ENCODE assay signal across 18 cellular contexts in genomic region chrX:135112743-135113142, GRCh38. TPM values are rescaled to one million over a fixed set of nuclear protein-coding genes. Genes with fewer than 3 reads are reported as not detected.
A peak's percentile ranks its signal among the peaks of the same experiment; 100 is the strongest.
DNase-seq lines count a peak whose midpoint lies in the region; ATAC-seq, FAIRE-seq and TF ChIP-seq lines count a peak whose summit lies in the region.
"Had no signal": no experiment of that assay in that cellular context is flagged by ENCODE, and none has a peak within 500 bp of the region (broad histone marks: within the 10 kb centered on the region; RNA-seq: fewer than 3 reads in every experiment).

No MANE protein-coding gene starts in this region.

- H4K20me1 ChIP-seq in KMS-11 (ENCODE audit: insufficient read depth) (no peaks in the 10 kb centered on the region), H1 (replicated peaks in 1 of 2; ENCODE audit: control insufficient read depth in 1 of 2, insufficient read depth in 2 of 2, low read length in 2 of 2) (no peaks in the 10 kb centered on the region)

- CTCF ChIA-PET in H1 (lab: Charles Lee; ENCODE audit: partially characterized antibody) (interaction anchor here (0.6 to 2.4 kb wide), 10 partner anchors 23 to 363 kb away, joined by 3 to 16 read pairs (median 4); no protein-coding TSS in a partner anchor), GM10248 (lab: Yijun Ruan, JAX) (interaction anchor here (0.8 to 2.2 kb wide), 6 partner anchors 9 to 192 kb away, joined by 3 to 11 read pairs (median 4); no protein-coding TSS in a partner anchor)

- H3K4me3 ChIP-seq in KMS-11 (IDR thresholded peaks at IDR 0.05; ENCODE audit: insufficient read depth, low read depth, low read length), result no peak overlapping the region
- H3K4me3 ChIP-seq in H1 (ENCODE audit: extremely low read depth in 1 of 4, insufficient read depth in 2 of 4, low read depth in 3 of 4, low read length in 4 of 4), result no peak overlapping the region
- H3K4me3 ChIP-seq in neuronal stem cell (ENCODE audit: low read length in 2 of 2), result no peak overlapping the region
- H3K4me3 ChIP-seq: A549, GM12878 had no signal

- H3K14ac ChIP-seq in H1 (ENCODE audit: insufficient read length), result no peak overlapping the region
- H3K14ac ChIP-seq in neuronal stem cell (ENCODE audit: low read length), result no peak overlapping the region

- H2BK20ac ChIP-seq in H1 (ENCODE audit: low read length), result no peak overlapping the region

- no peak for TF ChIP-seq RAD21 in H1 (IDR thresholded peaks at IDR 0.05 in 1 of 2, conservative IDR thresholded peaks at IDR 0.05 in 1 of 2; ENCODE audit: low read depth in 2 of 2, low read length in 2 of 2)

- no peak for TF ChIP-seq EP300 in H1 (IDR thresholded peaks at IDR 0.05; ENCODE audit: borderline replicate concordance in 1 of 2, low read depth in 2 of 2, low read length in 2 of 2)

- H4K91ac ChIP-seq in H1 (replicated peaks; ENCODE audit: insufficient read length, low read length), result no peak overlapping the region
- H4K91ac ChIP-seq in neuronal stem cell (ENCODE audit: low read depth, low read length, poor library complexity), result no peak overlapping the region

- H3K27me3 ChIP-seq in KMS-11 (ENCODE audit: insufficient read depth, low read depth) (no peaks in the 10 kb centered on the region), H1 (replicated peaks in 1 of 4; ENCODE audit: control insufficient read depth in 3 of 4, extremely low read depth in 1 of 4, insufficient read depth in 3 of 4, low read length in 3 of 4) (no peaks in the 10 kb centered on the region), neuronal stem cell (ENCODE audit: control insufficient read depth in 3 of 3, insufficient read depth in 3 of 3, low read depth in 1 of 3, low read length in 3 of 3) (no peaks in the 10 kb centered on the region)

- H2BK15ac ChIP-seq in H1 (ENCODE audit: low read length) (no peak overlapping the region), neuronal stem cell (ENCODE audit: low read length) (no peak overlapping the region)

- no peak overlapping the region for H3K9ac ChIP-seq in KMS-11
- no peak overlapping the region for H3K9ac ChIP-seq in H1 (replicated peaks in 1 of 4; ENCODE audit: extremely low read depth in 1 of 4, low read depth in 3 of 4, low read length in 3 of 4)
- H3K9ac ChIP-seq in neuronal stem cell (ENCODE audit: low read depth, low read length, poor library complexity), result no peak overlapping the region

- no peaks in the 10 kb centered on the region for H3K79me2 ChIP-seq in KMS-11 (ENCODE audit: insufficient read depth, low read depth)
- H3K79me2 ChIP-seq in H1 (ENCODE audit: control insufficient read depth in 1 of 2, insufficient read depth in 2 of 2, low read length in 2 of 2), result no peaks in the 10 kb centered on the region

- H3K27ac ChIP-seq in KMS-11 (no peak overlapping the region), H1 (ENCODE audit: low read depth, low read length) (no peak overlapping the region), neuronal stem cell (replicated peaks; ENCODE audit: low read length) (no peak overlapping the region)
- H3K27ac ChIP-seq: A549 had no signal

- H3K4me2 ChIP-seq in KMS-11, result no peak overlapping the region
- no peak overlapping the region for H3K4me2 ChIP-seq in H1 (ENCODE audit: insufficient read depth in 1 of 2, low read depth in 2 of 2, low read length in 2 of 2)
- no peak overlapping the region for H3K4me2 ChIP-seq in neuronal stem cell (ENCODE audit: insufficient read depth, low read length, poor library complexity, severe bottlenecking)
- H3K4me2 ChIP-seq: A549 had no signal

- H3K4ac ChIP-seq in H1 (replicated peaks; ENCODE audit: insufficient read length, low read depth, low read length), result no peak overlapping the region
- H3K4ac ChIP-seq in neuronal stem cell (ENCODE audit: low read length), result no peak overlapping the region

- H2AFZ ChIP-seq in KMS-11 (ENCODE audit: low read depth) (peak overlapping the region; percentile 36; the same call in 1 of the 2 replicates), H1 (ENCODE audit: low read length) (0 out of 2 replicates have a peak overlapping the region, but pooled peaks have one; percentile 62), neuronal stem cell (ENCODE audit: low read length) (no peak overlapping the region)

- H2BK120ac ChIP-seq in H1 (replicated peaks; ENCODE audit: low read depth, low read length) (no peak overlapping the region), neuronal stem cell (ENCODE audit: low read depth, low read length) (no peak overlapping the region)

- no peaks in the 10 kb centered on the region for H3K79me1 ChIP-seq in H1 (ENCODE audit: low read depth, low read length)
- H3K79me1 ChIP-seq in neuronal stem cell (ENCODE audit: low read depth, low read length), result no peaks in the 10 kb centered on the region

- no peak for TF ChIP-seq CTCF in KMS-11 (conservative IDR thresholded peaks at IDR 0.05; ENCODE audit: low read depth, low read length)
- no peak for TF ChIP-seq CTCF in H1 (IDR thresholded peaks at IDR 0.05; ENCODE audit: control extremely low read depth in 1 of 3, insufficient read depth in 1 of 3, low read depth in 1 of 3, low read length in 3 of 3)
- TF ChIP-seq CTCF in GM10248 (IDR thresholded peaks at IDR 0.05; ENCODE audit: control extremely low read depth, extremely low read depth, low read depth, missing control alignments), result no peak

- 100% methylated on average over 1 of the region's 1 CpG; no CpG with 5 or more reads in 1 of the 2 experiments for WGBS in H1 (ENCODE audit: extremely low coverage in 1 of 2, insufficient coverage in 1 of 2, insufficient read length in 1 of 2, insufficient replicate concordance in 2 of 2, low coverage in 1 of 2, low lambda C conversion rate in 2 of 2, missing lambda C conversion rate in 1 of 2), 2 experiments
- no CpG with 5 or more reads among the region's 1 CpG for WGBS in neuronal stem cell (ENCODE audit: extremely low coverage in 2 of 2, insufficient read length in 2 of 2, insufficient replicate concordance in 1 of 2), 2 donors

- no peak for DNase-seq in H1 (ENCODE audit: low read depth in 1 of 2, low spot score in 2 of 2)
- DNase-seq in neuronal stem cell (ENCODE audit: low spot score), result no peak
- no peak for DNase-seq in AG08395 (ENCODE audit: low spot score)
- no peak for DNase-seq in GM10248 (ENCODE audit: extremely low spot score)
- no peak for DNase-seq in D341Med (ENCODE audit: low spot score)
- DNase-seq: 8988T, C1 segment of cervical spinal cord, COR-L47, DMS153, GOT3, H7 had no signal

- ATAC-seq in GM18907 (IDR thresholded peaks at IDR 0.05; ENCODE audit: unreplicated experiment), result peak; percentile 2

- H4K5ac ChIP-seq in H1 (ENCODE audit: insufficient read length, low read depth, low read length), result no peak overlapping the region

- H3K56ac ChIP-seq in H1 (replicated peaks; ENCODE audit: insufficient read length, low read depth, low read length), result no peak overlapping the region

- H4K8ac ChIP-seq in H1 (ENCODE audit: extremely low read depth, insufficient read depth, low read length) (no peak overlapping the region), neuronal stem cell (ENCODE audit: low read depth, low read length) (peak overlapping the region; percentile 43)

- H3K9me3 ChIP-seq in H1 (ENCODE audit: insufficient read depth in 2 of 2, low read depth in 1 of 2, low read length in 1 of 2) (no peaks in the 10 kb centered on the region), neuronal stem cell (replicated peaks in 1 of 2; ENCODE audit: control insufficient read depth in 2 of 2, insufficient read depth in 1 of 2, low read depth in 1 of 2, low read length in 2 of 2) (no peaks in the 10 kb centered on the region)
- H3K9me3 ChIP-seq: A549 had no signal

- H3K36me3 ChIP-seq in KMS-11 (ENCODE audit: insufficient read depth) (no peaks in the 10 kb centered on the region), H1 (ENCODE audit: control insufficient read depth in 2 of 4, insufficient read depth in 4 of 4, low read length in 3 of 4) (no peaks in the 10 kb centered on the region), neuronal stem cell (replicated peaks in 1 of 2; ENCODE audit: control insufficient read depth in 2 of 2, insufficient read depth in 2 of 2, low read length in 2 of 2) (no peaks in the 10 kb centered on the region)

- H3K4me1 ChIP-seq in KMS-11 (ENCODE audit: low read depth, poor library complexity, severe bottlenecking) (no peaks in the 10 kb centered on the region), H1 (replicated peaks in 1 of 4; ENCODE audit: control insufficient read depth in 3 of 4, insufficient read depth in 4 of 4, low read length in 3 of 4) (no peaks in the 10 kb centered on the region), neuronal stem cell (ENCODE audit: control insufficient read depth in 2 of 2, insufficient read depth in 1 of 2, low read depth in 1 of 2, low read length in 2 of 2) (no peaks in the 10 kb centered on the region)
- H3K4me1 ChIP-seq: A549 had no signal

- no peaks in the 10 kb centered on the region for H3K23me2 ChIP-seq in H1 (ENCODE audit: low read depth, low read length)

- H2BK5ac ChIP-seq in H1 (ENCODE audit: low read depth, low read length) (no peak overlapping the region), neuronal stem cell (ENCODE audit: low read length) (no peak overlapping the region)

- H3K18ac ChIP-seq in H1 (ENCODE audit: extremely low read depth, low read length), result no peak overlapping the region
- no peak overlapping the region for H3K18ac ChIP-seq in neuronal stem cell (ENCODE audit: low read length)

- no peak for FAIRE-seq in H1 (lab: Jason Lieb, UNC)
- FAIRE-seq: GM12878 had no signal

- POLR2A ChIA-PET in H1 (lab: Charles Lee; ENCODE audit: partially characterized antibody), result interaction anchor here (1.0 kb wide), 1 partner anchor 16 kb away, joined by 4 read pairs; no protein-coding TSS in a partner anchor
- POLR2A ChIA-PET in GM10248 (lab: Yijun Ruan, JAX), result no interaction called here

- no peak overlapping the region for H2AK5ac ChIP-seq in H1 (ENCODE audit: low read depth, low read length)
- H2AK5ac ChIP-seq in neuronal stem cell (ENCODE audit: low read depth, low read length), result no peak overlapping the region

- H2BK12ac ChIP-seq in H1 (ENCODE audit: low read depth, low read length), result no peak overlapping the region
- no peak overlapping the region for H2BK12ac ChIP-seq in neuronal stem cell (ENCODE audit: low read length)

- no peak for TF ChIP-seq POLR2A in H1 (IDR thresholded peaks at IDR 0.05; ENCODE audit: control extremely low read depth in 1 of 2, low read depth in 2 of 2, low read length in 2 of 2)

- H3K23ac ChIP-seq in H1 (ENCODE audit: insufficient read length) (no peak overlapping the region), neuronal stem cell (ENCODE audit: low read depth, low read length, poor library complexity) (no peak overlapping the region)

RNA-seq across cellular contexts. Expression of gene ETDB, which starts 7.6 kb away (rescaled TPM):
- total RNA-seq in H1 (2021; fragmentation: NEBNext Ultra II Directional; extraction: Animal tissue kit (Norgen Biotek cat#: 25700)), result not detected in 2 replicates
- not detected in 2 replicates for polyA plus RNA-seq in H1 (2011; rRNA removed)
- polyA plus RNA-seq in H1 (2011; cell fraction: cytosol; rRNA removed), result not detected
- not detected for polyA plus RNA-seq in H1 (2011; cell fraction: nucleus; rRNA removed)
- polyA plus RNA-seq in H1 (2012, experiment 1 of 2), result not detected in 4 replicates
- not detected for polyA plus RNA-seq in H1 (2012, experiment 2 of 2)
- polyA plus RNA-seq in H1 (2013, experiment 1 of 2), result not detected
- polyA plus RNA-seq in H1 (2013, experiment 2 of 2), result not detected
- not detected in 2 replicates for polyA minus RNA-seq in H1 (2011; rRNA and poly(A)+ RNA removed)
- not detected for polyA minus RNA-seq in H1 (2011; cell fraction: cytosol; rRNA and poly(A)+ RNA removed)
- not detected for polyA minus RNA-seq in H1 (2011; cell fraction: nucleus; rRNA and poly(A)+ RNA removed)
- not detected for polyA plus RNA-seq in neuronal stem cell (2013, experiment 1 of 2)
- 0.06 TPM for polyA plus RNA-seq in neuronal stem cell (2013, experiment 2 of 2)
- total RNA-seq: Calu3; CD4-positive, alpha-beta memory T cell; GM12878; H7 had no signal
- polyA plus RNA-seq: A549; BJ; CD4-positive, alpha-beta memory T cell; GM12878 had no signal

RNA-seq across cellular contexts. Expression of gene SMIM10L2B, which starts 14.2 kb away (rescaled TPM):
- total RNA-seq in H1 (2021; fragmentation: NEBNext Ultra II Directional; extraction: Animal tissue kit (Norgen Biotek cat#: 25700)), result 4.2 TPM in 2 replicates
- polyA plus RNA-seq in H1 (2011; rRNA removed), result 4.6 and 7.7 TPM in 2 replicates
- polyA plus RNA-seq in H1 (2011; cell fraction: cytosol; rRNA removed), result 5.4 TPM
- 7.4 TPM for polyA plus RNA-seq in H1 (2011; cell fraction: nucleus; rRNA removed)
- polyA plus RNA-seq in H1 (2012, experiment 1 of 2), result 2.7 to 4.2 TPM (median 3.6 TPM) in 4 replicates
- polyA plus RNA-seq in H1 (2012, experiment 2 of 2), result 2.6 TPM
- 2.8 TPM for polyA plus RNA-seq in H1 (2013, experiment 1 of 2)
- polyA plus RNA-seq in H1 (2013, experiment 2 of 2), result 3.0 TPM
- 3.6 and 6.2 TPM in 2 replicates for polyA minus RNA-seq in H1 (2011; rRNA and poly(A)+ RNA removed)
- polyA minus RNA-seq in H1 (2011; cell fraction: cytosol; rRNA and poly(A)+ RNA removed), result 3.0 TPM
- polyA minus RNA-seq in H1 (2011; cell fraction: nucleus; rRNA and poly(A)+ RNA removed), result 14.3 TPM
- 2.8 TPM for polyA plus RNA-seq in neuronal stem cell (2013, experiment 1 of 2)
- polyA plus RNA-seq in neuronal stem cell (2013, experiment 2 of 2), result 2.8 TPM
- total RNA-seq: GM12878 had no signal
- polyA plus RNA-seq: GM12878 had no signal

RNA-seq across cellular contexts. Expression of gene CT55, which starts 58.5 kb away (rescaled TPM):
- not detected in 2 replicates for total RNA-seq in H1 (2021; fragmentation: NEBNext Ultra II Directional; extraction: Animal tissue kit (Norgen Biotek cat#: 25700))
- 0.09 and 0.15 TPM in 2 replicates for polyA plus RNA-seq in H1 (2011; rRNA removed)
- 0.08 TPM for polyA plus RNA-seq in H1 (2011; cell fraction: cytosol; rRNA removed)
- 0.44 TPM for polyA plus RNA-seq in H1 (2011; cell fraction: nucleus; rRNA removed)
- polyA plus RNA-seq in H1 (2012, experiment 1 of 2), result 0.09 to 0.25 TPM in 2 of 4 replicates, not detected in the others
- polyA plus RNA-seq in H1 (2012, experiment 2 of 2), result not detected
- polyA plus RNA-seq in H1 (2013, experiment 1 of 2), result 0.06 TPM
- 0.06 TPM for polyA plus RNA-seq in H1 (2013, experiment 2 of 2)
- polyA minus RNA-seq in H1 (2011; rRNA and poly(A)+ RNA removed), result not detected in 2 replicates
- polyA minus RNA-seq in H1 (2011; cell fraction: cytosol; rRNA and poly(A)+ RNA removed), result not detected
- polyA minus RNA-seq in H1 (2011; cell fraction: nucleus; rRNA and poly(A)+ RNA removed), result 0.50 TPM
- polyA plus RNA-seq in neuronal stem cell (2013, experiment 1 of 2), result 0.13 TPM
- 0.12 TPM for polyA plus RNA-seq in neuronal stem cell (2013, experiment 2 of 2)
- total RNA-seq: Calu3; CD4-positive, alpha-beta memory T cell; GM12878 had no signal
- polyA plus RNA-seq: BJ; CD4-positive, alpha-beta memory T cell; GM12878 had no signal
